10 cellular contexts compared by ENCODE assay signal in the genomic region with DNA sequence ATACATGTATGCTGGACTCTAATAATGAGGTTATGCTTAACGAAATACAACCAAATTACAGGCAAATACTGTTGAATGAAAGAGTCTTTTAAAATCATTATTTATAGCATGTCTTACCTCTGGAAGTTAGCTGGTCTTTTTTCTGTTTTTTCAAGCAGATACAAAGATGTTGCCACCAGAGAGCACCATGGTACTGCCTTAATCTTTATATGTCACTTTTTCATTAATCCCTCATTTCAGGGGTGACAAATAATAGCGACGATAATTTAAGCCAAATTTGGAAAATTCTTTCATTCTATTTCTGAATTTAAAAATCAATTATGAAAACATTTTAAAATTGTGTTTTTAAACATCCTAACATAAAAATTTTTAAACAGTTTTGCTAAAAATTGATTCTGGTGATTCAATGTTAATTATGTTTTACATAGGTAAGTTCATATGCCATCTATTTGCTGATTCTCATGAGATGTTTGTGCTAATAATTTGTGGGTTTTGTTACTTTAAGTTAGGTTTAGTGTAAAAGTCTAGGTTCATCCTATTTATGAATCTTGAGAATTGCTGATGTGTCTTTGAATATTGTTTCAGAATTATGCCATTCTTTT.
DNase-seq lines count a peak whose midpoint lies in the region; ATAC-seq and TF ChIP-seq lines count a peak whose summit lies in the region.
"Had no signal": no experiment of that assay in that cellular context is flagged by ENCODE, and none has a peak within 500 bp of the region (broad histone marks: within the 10 kb centered on the region; RNA-seq: fewer than 3 reads in every experiment).

No MANE protein-coding gene starts in this region.

- no peaks in the 10 kb centered on the region for H3K9me3 Mint-ChIP-seq in T-cell

- TF ChIP-seq POLR2A in adrenal gland (IDR thresholded peaks at IDR 0.05): no peak

- DNase-seq in BE2C (no peak), adrenal gland (peak in 1 of 7 donors; percentile 13), HuH-7.5 (ENCODE audit: low spot score) (no peak), T-cell (no peak)
- DNase-seq: activated CD4-positive, alpha-beta T cell treated with anti-CD3 and anti-CD28 coated beads for 48 hours; DND-41 had no signal

- H3K79me2 ChIP-seq in KMS-11 (ENCODE audit: insufficient read depth, low read depth): no peaks in the 10 kb centered on the region

- no peaks in the 10 kb centered on the region for H3K27me3 ChIP-seq in BE2C
- no peaks in the 10 kb centered on the region for H3K27me3 ChIP-seq in KMS-11 (ENCODE audit: insufficient read depth, low read depth)
- no peaks in the 10 kb centered on the region for H3K27me3 ChIP-seq in adrenal gland
- H3K27me3 ChIP-seq in liver (ENCODE audit: control insufficient read depth in 4 of 4, insufficient read depth in 4 of 4, low read length in 3 of 4): peaks cover 0 to 4% (median 2%) of the 10 kb centered on the region in 4 donors

- no peak for ATAC-seq in GM18909 (IDR thresholded peaks at IDR 0.05; ENCODE audit: poor library complexity, unreplicated experiment)
- no peak for ATAC-seq in HG02870 (IDR thresholded peaks at IDR 0.05; ENCODE audit: unreplicated experiment)
- ATAC-seq in T-cell (replicated peaks in 1 of 4): no peak

- H3K36me3 ChIP-seq in BE2C (no peaks in the 10 kb centered on the region), KMS-11 (ENCODE audit: insufficient read depth) (no peaks in the 10 kb centered on the region), adrenal gland (replicated peaks in 1 of 2) (no peaks in the 10 kb centered on the region), liver (ENCODE audit: control insufficient read depth in 4 of 4, insufficient read depth in 3 of 4, low read depth in 1 of 4, low read length in 3 of 4) (no peaks in the 10 kb centered on the region)

- H3K4me1 Mint-ChIP-seq in T-cell: no peaks in the 10 kb centered on the region

- H3K4me2 ChIP-seq in KMS-11: no peak overlapping the region

- H3K4me3 ChIP-seq in BE2C (ENCODE audit: low read depth, low read length) (no peak overlapping the region), KMS-11 (IDR thresholded peaks at IDR 0.05; ENCODE audit: insufficient read depth, low read depth, low read length) (no peak overlapping the region), adrenal gland (no peak overlapping the region), liver (ENCODE audit: low read depth in 1 of 3, low read length in 3 of 3) (no peak overlapping the region)

- intact Hi-C loops in adrenal gland (cut with DNase I): loop anchor here in 1 of 2 donors (5.0 kb wide), 1 partner anchor 216 kb away; no protein-coding TSS in a partner anchor

- TF ChIP-seq CTCF in BE2C (IDR thresholded peaks at IDR 0.05; ENCODE audit: low read depth, low read length) (0 out of 2 replicates have a peak, but pooled peaks have one; percentile 7), KMS-11 (conservative IDR thresholded peaks at IDR 0.05; ENCODE audit: low read depth, low read length) (0 out of 2 replicates have a peak, but pooled peaks have one; percentile 12), adrenal gland (IDR thresholded peaks at IDR 0.05) (peak; percentile 9 to 69 (median 50)), liver (IDR thresholded peaks at IDR 0.05; ENCODE audit: low read depth, low read length, missing input control) (no peak)

- no peak overlapping the region for H2AFZ ChIP-seq in KMS-11 (ENCODE audit: low read depth)

- H3K9me3 ChIP-seq in BE2C: no peaks in the 10 kb centered on the region
- no peaks in the 10 kb centered on the region for H3K9me3 ChIP-seq in adrenal gland (replicated peaks in 1 of 3)
- no peaks in the 10 kb centered on the region for H3K9me3 ChIP-seq in liver (ENCODE audit: control insufficient read depth in 4 of 4, low read length in 3 of 4)

- peak; percentile 63 to 70 for TF ChIP-seq RAD21 in liver (IDR thresholded peaks at IDR 0.05)

- WGBS in adrenal gland, 4 donors: 25 to 32% (median 27%) methylated on average over 3 of the region's 3 CpGs
- WGBS in liver: 35% methylated on average over 3 of the region's 3 CpGs

- H4K20me1 ChIP-seq in KMS-11 (ENCODE audit: insufficient read depth): no peaks in the 10 kb centered on the region

- CTCF ChIA-PET in T-cell (lab: Charles Lee): interaction anchor here in 1 of 2 donors (0.6 kb wide), 2 partner anchors 11 to 1259 kb away, joined by 3 to 4 read pairs; no protein-coding TSS in a partner anchor

- H3K27ac ChIP-seq in KMS-11 (no peak overlapping the region), adrenal gland (no peak overlapping the region), liver (ENCODE audit: low read depth in 1 of 2, low read length in 2 of 2) (no peak overlapping the region)

- H3K27me3 Mint-ChIP-seq in T-cell: peaks cover 10 to 12% of the 10 kb centered on the region in 2 donors

- H3K27ac Mint-ChIP-seq in T-cell: no peak overlapping the region

- no peaks in the 10 kb centered on the region for H3K4me1 ChIP-seq in BE2C
- H3K4me1 ChIP-seq in KMS-11 (ENCODE audit: low read depth, poor library complexity, severe bottlenecking): no peaks in the 10 kb centered on the region
- H3K4me1 ChIP-seq in adrenal gland (replicated peaks in 1 of 2): no peaks in the 10 kb centered on the region
- no peaks in the 10 kb centered on the region for H3K4me1 ChIP-seq in liver (ENCODE audit: control insufficient read depth in 4 of 4, insufficient read depth in 4 of 4, low read length in 3 of 4)

- H3K9ac ChIP-seq in KMS-11 (no peak overlapping the region), liver (ENCODE audit: low read depth in 1 of 2, low read length in 2 of 2) (no peak overlapping the region)

- no peaks in the 10 kb centered on the region for H3K36me3 Mint-ChIP-seq in T-cell

- H3K4me3 Mint-ChIP-seq in T-cell: no peak overlapping the region

- POLR2A ChIA-PET in T-cell (lab: Charles Lee): no interaction called here

TF ChIP-seq in liver, 16 proteins besides CTCF, POLR2A, EP300 and RAD21:
- no peak for TF ChIP-seq FOXA1 (IDR thresholded peaks at IDR 0.05)
